1 cellular context compared by ENCODE assay signal in genomic region chr3:9843715-9844438, GRCh38.
TF ChIP-seq lines count a peak whose summit lies in the region.

Gene RPUSD3, minus strand, starts transcription at chr3:9844008. Its CDS starts 18 bp downstream, at chr3:9843990.

TF ChIP-seq in K562, 482 proteins besides CTCF, POLR2A, EP300 and RAD21 (continued from another document and continues in another):
- peak in 1 of 2 experiments; percentile 56; a peak in 1 of 4 replicates for TF ChIP-seq SRF (CRISPR knock-in tag; IDR thresholded peaks at IDR 0.05)
- peak; percentile 12; the same call in 1 of the 2 replicates for TF ChIP-seq SMAD4 (CRISPR knock-in tag; conservative IDR thresholded peaks at IDR 0.05)
- TF ChIP-seq MTA3 (IDR thresholded peaks at IDR 0.05; ENCODE audit: borderline replicate concordance), result peak; percentile 88; the same call in 1 of the 2 replicates
- peak; percentile 67 for TF ChIP-seq ETV1 (tag; conservative IDR thresholded peaks at IDR 0.05; ENCODE audit: low read depth)
- TF ChIP-seq GABPB1 (CRISPR knock-in tag; IDR thresholded peaks at IDR 0.05), result peak; percentile 74
- no peak for TF ChIP-seq CHAMP1 (IDR thresholded peaks at IDR 0.05)
- peak; percentile 66; the same call in 1 of the 2 replicates for TF ChIP-seq PML (IDR thresholded peaks at IDR 0.05; ENCODE audit: low read length)
- no peak for TF ChIP-seq SMARCC2 (IDR thresholded peaks at IDR 0.05; ENCODE audit: low read depth)
- TF ChIP-seq E2F1 (CRISPR knock-in tag; IDR thresholded peaks at IDR 0.05), result peak; percentile 49
- no peak for TF ChIP-seq ZNF717 (CRISPR knock-in tag; IDR thresholded peaks at IDR 0.05)
- TF ChIP-seq TEAD4 (IDR thresholded peaks at IDR 0.05; ENCODE audit: low read length), result 0 out of 2 replicates have a peak, but pooled peaks have one; percentile 23
- no peak for TF ChIP-seq TEAD4 (CRISPR knock-in tag; IDR thresholded peaks at IDR 0.05; ENCODE audit: borderline replicate concordance)
- peak; percentile 40; the same call in 1 of the 2 replicates for TF ChIP-seq RREB1 (CRISPR knock-in tag; IDR thresholded peaks at IDR 0.05)
- 0 out of 2 replicates have a peak, but pooled peaks have one; percentile 12 for TF ChIP-seq BCOR (IDR thresholded peaks at IDR 0.05)
- peak; percentile 89 for TF ChIP-seq MBD2 (IDR thresholded peaks at IDR 0.05; ENCODE audit: borderline replicate concordance, low read depth)
- TF ChIP-seq NFYB (IDR thresholded peaks at IDR 0.05; ENCODE audit: extremely low read depth, insufficient read length), result peak; percentile 88
- peak; percentile 92 for TF ChIP-seq SUPT5H (IDR thresholded peaks at IDR 0.05)
- peak; percentile 80 for TF ChIP-seq TFAP4 (CRISPR knock-in tag; IDR thresholded peaks at IDR 0.05; ENCODE audit: borderline replicate concordance)
- TF ChIP-seq SP2 (IDR thresholded peaks at IDR 0.05; ENCODE audit: extremely low read depth, low read depth, low read length, poor library complexity, severe bottlenecking), result peak; percentile 86
- peak; percentile 67 for TF ChIP-seq VEZF1 (CRISPR knock-in tag; IDR thresholded peaks at IDR 0.05)
- TF ChIP-seq NRF1 (conservative IDR thresholded peaks at IDR 0.05 in 1 of 2, IDR thresholded peaks at IDR 0.05 in 1 of 2), result peak; percentile 96 to 97
- no peak for TF ChIP-seq AFF4 (CRISPR knock-in tag; IDR thresholded peaks at IDR 0.05)
- peak; percentile 93 for TF ChIP-seq POLR2G (IDR thresholded peaks at IDR 0.05; ENCODE audit: low read depth, low read length)
- TF ChIP-seq ZNF3 (CRISPR knock-in tag; IDR thresholded peaks at IDR 0.05), result no peak
- no peak for TF ChIP-seq SIRT6 (IDR thresholded peaks at IDR 0.05; ENCODE audit: low read depth, low read length)
- TF ChIP-seq ZNF830 (CRISPR knock-in tag; IDR thresholded peaks at IDR 0.05), result peak; percentile 21; the same call in 1 of the 2 replicates
- TF ChIP-seq MAZ (CRISPR knock-in tag; conservative IDR thresholded peaks at IDR 0.05 in 1 of 2, IDR thresholded peaks at IDR 0.05 in 1 of 2), result peak; percentile 67 to 86
- TF ChIP-seq FIP1L1 (IDR thresholded peaks at IDR 0.05; ENCODE audit: low read depth, low read length, poor library complexity, severe bottlenecking), result peak; percentile 41
- peak; percentile 51; the same call in 1 of the 2 replicates for TF ChIP-seq THAP12 (CRISPR knock-in tag; IDR thresholded peaks at IDR 0.05)
- peak; percentile 70 for TF ChIP-seq NFIC (IDR thresholded peaks at IDR 0.05)
- peak; percentile 70; the same call in 1 of the 2 replicates for TF ChIP-seq ZBTB2 (IDR thresholded peaks at IDR 0.05)
- TF ChIP-seq CHD2 (IDR thresholded peaks at IDR 0.05; ENCODE audit: low read depth, low read length), result peak; percentile 79
- TF ChIP-seq FOXM1 (IDR thresholded peaks at IDR 0.05; ENCODE audit: low read depth), result no peak
- TF ChIP-seq FOXM1 (CRISPR knock-in tag; IDR thresholded peaks at IDR 0.05; ENCODE audit: low read depth), result peak; percentile 23; the same call in 1 of the 2 replicates
- TF ChIP-seq HDAC2 (IDR thresholded peaks at IDR 0.05), result 0 out of 2 replicates have a peak, but pooled peaks have one; percentile 14
- TF ChIP-seq CREM (IDR thresholded peaks at IDR 0.05; ENCODE audit: low read depth), result peak; percentile 72
- peak; percentile 85 for TF ChIP-seq HDGF (IDR thresholded peaks at IDR 0.05)
- TF ChIP-seq FOXK1 (CRISPR knock-in tag; IDR thresholded peaks at IDR 0.05; ENCODE audit: borderline replicate concordance), result 0 out of 2 replicates have a peak, but pooled peaks have one; percentile 36
- TF ChIP-seq ERF (CRISPR knock-in tag; IDR thresholded peaks at IDR 0.05), result peak; percentile 78
- TF ChIP-seq C11orf30 (IDR thresholded peaks at IDR 0.05; ENCODE audit: low read depth), result peak; percentile 64
- TF ChIP-seq POLR3G (IDR thresholded peaks at IDR 0.05; ENCODE audit: extremely low read depth, insufficient read length, insufficient replicate concordance), result no peak
